Comparison of ENCODE assay signal across 15 cellular contexts in the genomic region with DNA sequence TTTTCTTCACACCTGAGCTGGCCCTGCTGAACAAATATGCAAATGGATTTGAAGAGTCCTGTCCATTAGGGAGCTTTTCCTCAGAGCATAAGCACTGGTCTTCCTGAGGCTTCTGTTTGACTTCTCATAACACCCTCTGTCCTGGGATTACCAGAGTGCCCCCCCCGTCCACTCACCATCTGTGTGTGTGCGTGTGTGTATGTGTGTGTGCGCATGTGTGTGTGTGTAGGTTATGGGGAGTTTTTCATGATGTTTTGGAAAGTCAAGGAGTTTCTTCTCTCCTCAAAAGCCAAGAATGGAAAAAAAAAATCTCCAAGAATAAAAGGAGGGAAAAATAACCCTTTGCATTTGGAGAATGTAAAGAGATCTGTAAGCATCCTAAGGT. TPM values are rescaled to one million over a fixed set of nuclear protein-coding genes. Genes with fewer than 3 reads are reported as not detected.
DNase-seq lines count a peak whose midpoint lies in the region; ATAC-seq and TF ChIP-seq lines count a peak whose summit lies in the region.
"Had no signal": no experiment of that assay in that cellular context is flagged by ENCODE, and none has a peak within 500 bp of the region (broad histone marks: within the 10 kb centered on the region; RNA-seq: fewer than 3 reads in every experiment).

No MANE protein-coding gene starts in this region.

- H3K4me3 ChIP-seq in heart left ventricle (no peak overlapping the region), ascending aorta (no peak overlapping the region), vagina (no peak overlapping the region)

- H3K27me3 Mint-ChIP-seq in nephron (ENCODE audit: low read depth): peaks cover 15% of the 10 kb centered on the region

- 95 to 98% (median 95%) methylated on average over 3 of the region's 3 CpGs for WGBS in heart left ventricle, 4 donors

- intact Hi-C loops in heart left ventricle (cut with DNase I) (loop anchor here in 6 of 10 donors (5.0 to 10.0 kb wide), 3 partner anchors 99 to 741 kb away; no protein-coding TSS in a partner anchor), cardiac septum (cut with DNase I) (loop anchor here (5.0 kb wide), 1 partner anchor 104 kb away; no protein-coding TSS in a partner anchor), ascending aorta (cut with DNase I) (loop anchor here (10.0 kb wide), 3 partner anchors 251 to 1721 kb away; no protein-coding TSS in a partner anchor), vagina (cut with DNase I) (loop anchor here (10.0 kb wide), 1 partner anchor 101 kb away; no protein-coding TSS in a partner anchor)

- TF ChIP-seq CTCF in heart left ventricle (IDR thresholded peaks at IDR 0.05) (no peak), ascending aorta (IDR thresholded peaks at IDR 0.05) (no peak), nephron (IDR thresholded peaks at IDR 0.05; ENCODE audit: unreplicated experiment in 3 of 3) (no peak), vagina (IDR thresholded peaks at IDR 0.05) (no peak)

- H3K27ac Mint-ChIP-seq in nephron: peak overlapping the region in 1 of 3 experiments; percentile 62

- H3K4me1 ChIP-seq in heart left ventricle (peaks cover 0 to 28% (median 19%) of the 10 kb centered on the region in 12 donors), ascending aorta (peaks cover 11 to 23% of the 10 kb centered on the region in 2 donors), vagina (peaks cover 22% of the 10 kb centered on the region)

- no peak for DNase-seq in heart left ventricle
- DNase-seq in cardiac septum (ENCODE audit: low spot score): no peak
- DNase-seq in ascending aorta (ENCODE audit: low spot score in 2 of 2): no peak
- no peak for DNase-seq in vagina (ENCODE audit: extremely low spot score in 2 of 2)
- no peak for DNase-seq in AG08395 (ENCODE audit: low spot score)
- DNase-seq: activated CD4-positive, alpha-beta T cell treated with anti-CD3 and anti-CD28 coated beads, Interleukin-2, amount 50 U/mL, for 48 hours; GOT3; Karpas-422; left colon; NCI-H1694 treated with DMSO at 0.1 percent for 48 hours; nucleus accumbens; stimulated activated CD8-positive, alpha-beta memory T cell treated with anti-CD3 and anti-CD28 coated beads, Interleukin-4, amount 100 ng/mL, for 48 hours had no signal

- H3K27me3 ChIP-seq in heart left ventricle (peaks cover 0 to 5% (median 0%) of the 10 kb centered on the region in 9 donors), ascending aorta (no peaks in the 10 kb centered on the region), vagina (no peaks in the 10 kb centered on the region)

- H3K36me3 ChIP-seq in heart left ventricle (no peaks in the 10 kb centered on the region), ascending aorta (no peaks in the 10 kb centered on the region), vagina (no peaks in the 10 kb centered on the region)

- H3K9me3 ChIP-seq in heart left ventricle (peaks cover 0 to 9% (median 0%) of the 10 kb centered on the region in 12 donors), ascending aorta (peaks cover 0 to 6% of the 10 kb centered on the region in 2 donors), vagina (no peaks in the 10 kb centered on the region)

- peaks cover 12% of the 10 kb centered on the region for H3K4me1 Mint-ChIP-seq in nephron

- no peaks in the 10 kb centered on the region for H3K36me3 Mint-ChIP-seq in nephron (ENCODE audit: low read depth)

- TF ChIP-seq POLR2A in heart left ventricle (IDR thresholded peaks at IDR 0.05): no peak
- TF ChIP-seq POLR2A in vagina (IDR thresholded peaks at IDR 0.05): no peak

- H3K27ac ChIP-seq in heart left ventricle (peak overlapping the region in 8 of 12 donors; percentile 76 to 96 (median 89)), ascending aorta (peak overlapping the region; percentile 91 to 94), vagina (peak overlapping the region; percentile 93)

- H3K9me3 Mint-ChIP-seq in nephron: peaks cover 9% of the 10 kb centered on the region

- H3K4me3 Mint-ChIP-seq in nephron: peak overlapping the region; percentile 31 to 79 (median 71)

- ATAC-seq in heart left ventricle (no peak), HG03342 (IDR thresholded peaks at IDR 0.05; ENCODE audit: unreplicated experiment) (no peak), GM21360 (IDR thresholded peaks at IDR 0.05; ENCODE audit: unreplicated experiment) (no peak)

RNA-seq across cellular contexts. Expression of gene COMTD1, which starts 57.7 kb away (rescaled TPM):
- 10 to 100 TPM; 20.8 to 75.0 (median 37.0) TPM for total RNA-seq in heart left ventricle
- polyA plus RNA-seq in heart left ventricle: 100 to 1,000 TPM in 1 of 2 donors, 10 to 100 TPM in 1; 57.9 to 124 TPM
- total RNA-seq in cardiac septum: 29.2 TPM
- 85.5 TPM for total RNA-seq in ascending aorta
- total RNA-seq in vagina: 80.0 TPM
